ENCODE assay signal across 1 cellular context in the genomic region with DNA sequence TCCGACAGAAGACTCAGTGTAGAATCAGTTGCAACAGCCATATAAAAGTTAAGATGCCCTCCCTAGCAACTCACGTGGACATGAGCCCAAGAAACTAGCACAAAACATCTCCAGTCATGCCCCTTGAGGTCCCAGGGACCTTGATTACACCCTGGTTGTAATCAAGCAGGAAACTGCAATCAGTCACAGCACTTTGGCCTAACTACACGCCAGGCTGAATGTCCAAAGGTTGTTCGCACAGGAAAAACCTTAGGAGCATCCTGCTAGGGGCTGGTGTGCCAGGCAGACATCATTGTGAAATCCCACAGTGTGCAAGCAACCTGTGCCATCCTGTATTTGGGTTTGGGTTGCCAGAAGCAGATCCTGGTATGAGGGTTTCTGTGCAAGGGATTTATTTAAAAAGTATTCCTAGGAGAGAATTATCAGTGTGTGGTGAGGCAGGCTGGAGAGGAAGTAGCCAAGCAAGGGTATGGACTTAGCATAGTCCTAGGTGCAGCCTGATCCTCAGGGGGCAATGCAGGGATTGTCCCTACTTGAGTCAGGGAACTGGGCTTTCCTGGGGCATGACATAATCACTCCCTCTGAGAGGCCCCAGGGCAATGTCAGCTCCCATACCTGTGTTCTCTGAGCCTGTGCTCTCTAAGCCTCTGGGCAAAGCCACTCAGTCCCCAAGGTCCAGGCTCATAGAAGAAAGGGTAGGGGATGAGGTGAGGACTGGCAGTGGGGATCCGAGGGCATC.
TF ChIP-seq lines count a peak whose summit lies in the region.

No MANE protein-coding gene starts in this region.

TF ChIP-seq in A549, 52 proteins besides CTCF, POLR2A, EP300 and RAD21:
- TF ChIP-seq ZFP36 (IDR thresholded peaks at IDR 0.05; ENCODE audit: borderline replicate concordance, partially characterized antibody) = no peak
